17 cellular contexts compared by ENCODE assay signal in the genomic region with DNA sequence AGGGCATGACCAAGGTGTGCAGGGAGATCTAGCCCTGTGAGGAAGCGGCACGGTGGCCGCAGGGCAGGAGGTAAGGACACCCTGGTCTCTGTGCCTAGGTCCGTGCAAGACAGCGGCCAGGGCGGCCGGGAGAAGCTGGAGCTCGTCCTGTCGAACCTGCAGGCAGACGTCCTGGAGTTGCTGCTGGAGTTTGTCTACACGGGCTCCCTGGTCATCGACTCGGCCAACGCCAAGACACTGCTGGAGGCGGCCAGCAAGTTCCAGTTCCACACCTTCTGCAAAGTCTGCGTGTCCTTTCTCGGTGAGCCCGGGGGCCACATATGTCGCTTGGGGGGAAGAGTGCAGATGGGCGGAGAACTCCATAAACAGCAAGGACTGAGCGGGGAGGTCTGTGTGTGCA.
DNase-seq lines count a peak whose midpoint lies in the region; ATAC-seq and TF ChIP-seq lines count a peak whose summit lies in the region.
"Had no signal": no experiment of that assay in that cellular context is flagged by ENCODE, and none has a peak within 500 bp of the region (broad histone marks: within the 10 kb centered on the region; RNA-seq: fewer than 3 reads in every experiment).

No MANE protein-coding gene starts in this region.

- no peaks in the 10 kb centered on the region for H3K9me3 ChIP-seq in RWPE2 (ENCODE audit: severe bottlenecking)
- no peaks in the 10 kb centered on the region for H3K9me3 ChIP-seq in psoas muscle
- H3K9me3 ChIP-seq: SJSA1 had no signal

- no peak overlapping the region for H2AK5ac ChIP-seq in mesendoderm (ENCODE audit: low read length)

- no peak overlapping the region for H3K56ac ChIP-seq in mesendoderm (ENCODE audit: low read length)

- no peaks in the 10 kb centered on the region for H3K36me3 ChIP-seq in RWPE2 (ENCODE audit: low read depth)
- H3K36me3 ChIP-seq in mesendoderm (ENCODE audit: control insufficient read depth, insufficient read depth, low read length), result no peaks in the 10 kb centered on the region
- H3K36me3 ChIP-seq in psoas muscle (ENCODE audit: insufficient read depth in 1 of 2, low read depth in 1 of 2), result peaks cover 0 to 38% of the 10 kb centered on the region in 2 donors
- H3K36me3 ChIP-seq: SJSA1 had no signal

- no peak overlapping the region for H3K4ac ChIP-seq in mesendoderm (ENCODE audit: low read depth, low read length)

- no peak overlapping the region for H3K27ac Mint-ChIP-seq in mesothelial cell of epicardium

- no peak overlapping the region for H3K9ac ChIP-seq in mesendoderm (ENCODE audit: low read length)

- intact Hi-C loops in Right ventricle myocardium superior (cut with DNase I), result no loop called here
- intact Hi-C loops in Right ventricle myocardium inferior (cut with DNase I), result no loop called here
- intact Hi-C loops in psoas muscle (cut with DNase I), result no loop called here

- H3K27me3 ChIP-seq in RWPE2 (ENCODE audit: insufficient read depth, poor library complexity, severe bottlenecking) (no peaks in the 10 kb centered on the region), mesendoderm (ENCODE audit: insufficient read depth, low read length, poor library complexity) (no peaks in the 10 kb centered on the region), psoas muscle (ENCODE audit: insufficient read depth in 3 of 3, low read length in 2 of 3) (no peaks in the 10 kb centered on the region)
- H3K27me3 ChIP-seq: SJSA1 had no signal

- no peak overlapping the region for H4K8ac ChIP-seq in mesendoderm (ENCODE audit: low read depth, low read length)

- H2BK120ac ChIP-seq in mesendoderm (ENCODE audit: low read depth, low read length), result no peak overlapping the region

- no peaks in the 10 kb centered on the region for H3K79me1 ChIP-seq in mesendoderm (ENCODE audit: low read length)

- H2BK15ac ChIP-seq in mesendoderm (replicated peaks; ENCODE audit: low read depth), result no peak overlapping the region

- H3K4me3 ChIP-seq in RWPE2 (ENCODE audit: severe bottlenecking) (no peak overlapping the region), mesendoderm (ENCODE audit: low read length) (no peak overlapping the region), psoas muscle (no peak overlapping the region)
- H3K4me3 ChIP-seq: SJSA1 had no signal

- H3K27me3 Mint-ChIP-seq in mesothelial cell of epicardium (ENCODE audit: low read depth), result no peaks in the 10 kb centered on the region

- H4K5ac ChIP-seq in mesendoderm (ENCODE audit: low read length), result no peak overlapping the region

- peaks cover 24% of the 10 kb centered on the region for H3K36me3 Mint-ChIP-seq in mesothelial cell of epicardium

- no peak overlapping the region for H2BK5ac ChIP-seq in mesendoderm (ENCODE audit: low read length)

- no peak overlapping the region for H3K18ac ChIP-seq in mesendoderm (ENCODE audit: low read length)

- no peak for ATAC-seq in Right ventricle myocardium superior (ENCODE audit: poor library complexity)
- no peak for ATAC-seq in Right ventricle myocardium inferior
- no peak for ATAC-seq in RWPE2 (ENCODE audit: low read depth)
- ATAC-seq in psoas muscle, result no peak

- peaks cover 2% of the 10 kb centered on the region for H3K4me1 Mint-ChIP-seq in mesothelial cell of epicardium

- H3K79me2 ChIP-seq in mesendoderm (ENCODE audit: control insufficient read depth, insufficient read depth, low read length), result no peaks in the 10 kb centered on the region

- DNase-seq in Right ventricle myocardium superior, result peak; percentile 36
- no peak for DNase-seq in Right ventricle myocardium inferior (ENCODE audit: missing footprints)
- DNase-seq in RWPE2 (ENCODE audit: low spot score), result peak; percentile 51
- no peak for DNase-seq in mesendoderm
- DNase-seq in psoas muscle, result peak; percentile 15 to 52
- DNase-seq in mesothelial cell of epicardium (ENCODE audit: low spot score in 2 of 2, unreplicated experiment in 2 of 2), result no peak
- no peak for DNase-seq in NCI-H2029 treated with DMSO at 0.1 percent for 48 hours (lab: John Stamatoyannopoulos, UW)
- DNase-seq in NCI-H526 treated with DMSO at 0.1 percent for 48 hours (lab: John Stamatoyannopoulos, UW), result no peak
- DNase-seq: Calu3, NCI-H1048, NCI-H1417 treated with DMSO at 0.1 percent for 48 hours, NCI-H1694 treated with DMSO at 0.1 percent for 48 hours, NCI-H2107, NCI-H524, NCI-H774 had no signal

- peak overlapping the region; percentile 66 for H3K23ac ChIP-seq in mesendoderm (ENCODE audit: low read length)

- no peak for TF ChIP-seq CTCF in RWPE2 (IDR thresholded peaks at IDR 0.05; ENCODE audit: poor library complexity, severe bottlenecking)
- no peak for TF ChIP-seq CTCF in psoas muscle (IDR thresholded peaks at IDR 0.05)
- TF ChIP-seq CTCF in mesothelial cell of epicardium (IDR thresholded peaks at IDR 0.05; ENCODE audit: unreplicated experiment), result no peak

- H3K9me3 Mint-ChIP-seq in mesothelial cell of epicardium, result no peaks in the 10 kb centered on the region

- no peaks in the 10 kb centered on the region for H3K4me1 ChIP-seq in RWPE2 (ENCODE audit: insufficient read depth, poor library complexity, severe bottlenecking)
- H3K4me1 ChIP-seq in mesendoderm (ENCODE audit: control insufficient read depth, low read depth, low read length), result no peaks in the 10 kb centered on the region
- no peaks in the 10 kb centered on the region for H3K4me1 ChIP-seq in psoas muscle
- H3K4me1 ChIP-seq: SJSA1 had no signal

- H3K27ac ChIP-seq in RWPE2 (ENCODE audit: poor library complexity, severe bottlenecking) (no peak overlapping the region), mesendoderm (ENCODE audit: low read depth, low read length) (no peak overlapping the region), psoas muscle (no peak overlapping the region)
- H3K27ac ChIP-seq: HL-60, SJSA1 had no signal

- no CpG with 5 or more reads among the region's 21 CpGs for WGBS in mesendoderm (ENCODE audit: extremely low coverage, insufficient coverage, low lambda C conversion rate)
- whole genome bisulfite sequencing in psoas muscle, 3 donors, result 95 to 97% (median 96%) methylated on average over 21 of the region's 21 CpGs

- no peak overlapping the region for H3K4me2 ChIP-seq in mesendoderm (ENCODE audit: low read length)

- no peak overlapping the region for H3K4me3 Mint-ChIP-seq in mesothelial cell of epicardium

Comparison
In these comparisons a context has a peak if more than half of its experiments do, and no peak if none do; other contexts are left out.
1. DNase-seq: peak in Right ventricle myocardium superior (single experiment), RWPE2 (single experiment) and psoas muscle (2 of 2); none in Right ventricle myocardium inferior (single experiment), mesendoderm (single experiment), mesothelial cell of epicardium (0 of 2), NCI-H2029 treated with DMSO at 0.1 percent for 48 hours (single experiment) and NCI-H526 treated with DMSO at 0.1 percent for 48 hours (single experiment).